Comparison of ENCODE assay signal across 1 cellular context in genomic region chr6:105488521-105489212, GRCh38.
TF ChIP-seq lines count a peak whose summit lies in the region.

No MANE protein-coding gene starts in this region.

TF ChIP-seq in A549, 52 proteins besides CTCF, POLR2A, EP300 and RAD21 (continued from another document):
- TF ChIP-seq EHF (CRISPR knock-in tag; IDR thresholded peaks at IDR 0.05), result no peak
